Comparison of ENCODE assay signal across 2 cellular contexts in the genomic region with DNA sequence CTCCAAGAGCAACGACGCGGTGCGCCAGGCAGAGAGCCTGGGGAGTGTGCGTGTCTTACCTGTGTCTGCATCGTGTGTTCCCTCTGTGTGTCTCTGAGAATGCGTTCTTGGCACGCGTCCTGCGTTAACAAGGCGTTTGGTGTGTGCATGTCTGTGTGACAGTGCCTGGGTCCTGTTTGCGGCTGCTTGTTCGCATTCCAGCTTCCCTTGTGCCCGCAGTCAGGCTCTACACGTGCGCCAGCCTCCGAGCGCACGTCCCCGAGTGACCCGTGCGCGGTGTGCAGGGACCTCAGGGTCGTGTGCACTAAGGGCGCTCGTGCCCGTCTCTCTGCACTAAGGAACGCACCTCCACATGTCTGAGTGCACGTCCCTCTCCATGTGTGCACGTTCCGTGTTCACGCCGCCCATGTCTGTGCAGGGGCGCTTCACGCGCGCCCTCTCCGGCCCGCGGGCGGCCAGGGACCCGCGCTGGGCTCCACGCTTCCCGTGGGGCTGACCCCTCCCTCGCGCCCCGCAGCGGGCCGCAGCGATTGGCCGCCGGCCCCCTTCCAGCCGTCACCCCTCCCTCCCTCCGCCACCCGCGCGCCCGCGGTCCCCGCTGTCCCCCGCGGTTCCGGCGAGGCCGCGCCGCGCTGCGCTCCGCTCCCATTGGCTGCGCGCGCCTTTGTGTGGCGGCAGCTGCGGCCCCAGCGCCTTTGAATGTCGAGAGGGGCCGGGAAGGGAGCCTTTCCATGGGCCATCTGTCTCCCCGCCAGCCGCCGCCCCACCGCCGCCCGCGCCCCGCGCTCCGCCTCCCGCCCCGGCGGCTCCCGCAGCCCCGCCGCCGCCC.
TF ChIP-seq lines count a peak whose summit lies in the region.

No MANE protein-coding gene starts in this region.

TF ChIP-seq in SK-N-SH treated with all-trans-retinoic acid at 6 μM for 48 hours, 23 proteins besides CTCF, POLR2A, EP300 and RAD21:
- TF ChIP-seq, protein P1, sequence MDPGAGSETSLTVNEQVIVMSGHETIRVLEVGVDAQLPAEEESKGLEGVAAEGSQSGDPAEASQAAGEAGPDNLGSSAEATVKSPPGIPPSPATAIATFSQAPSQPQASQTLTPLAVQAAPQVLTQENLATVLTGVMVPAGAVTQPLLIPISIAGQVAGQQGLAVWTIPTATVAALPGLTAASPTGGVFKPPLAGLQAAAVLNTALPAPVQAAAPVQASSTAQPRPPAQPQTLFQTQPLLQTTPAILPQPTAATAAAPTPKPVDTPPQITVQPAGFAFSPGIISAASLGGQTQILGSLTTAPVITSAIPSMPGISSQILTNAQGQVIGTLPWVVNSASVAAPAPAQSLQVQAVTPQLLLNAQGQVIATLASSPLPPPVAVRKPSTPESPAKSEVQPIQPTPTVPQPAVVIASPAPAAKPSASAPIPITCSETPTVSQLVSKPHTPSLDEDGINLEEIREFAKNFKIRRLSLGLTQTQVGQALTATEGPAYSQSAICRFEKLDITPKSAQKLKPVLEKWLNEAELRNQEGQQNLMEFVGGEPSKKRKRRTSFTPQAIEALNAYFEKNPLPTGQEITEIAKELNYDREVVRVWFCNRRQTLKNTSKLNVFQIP (CRISPR knock-in tag; IDR thresholded peaks at IDR 0.05; ENCODE audit: borderline replicate concordance, low read depth) = no peak
- no peak for TF ChIP-seq ISL1 (CRISPR knock-in tag; IDR thresholded peaks at IDR 0.05)
- TF ChIP-seq ZFP3 (CRISPR knock-in tag; IDR thresholded peaks at IDR 0.05) = no peak
- TF ChIP-seq CSDC2 (CRISPR knock-in tag; IDR thresholded peaks at IDR 0.05) = no peak
- TF ChIP-seq SNAI2 (CRISPR knock-in tag; IDR thresholded peaks at IDR 0.05) = no peak
- no peak for TF ChIP-seq ZNF70 (CRISPR knock-in tag; IDR thresholded peaks at IDR 0.05)
- no peak for TF ChIP-seq ARNTL (CRISPR knock-in tag; IDR thresholded peaks at IDR 0.05; ENCODE audit: borderline replicate concordance, low read depth)

TF ChIP-seq in H1, 55 proteins besides CTCF, POLR2A, EP300 and RAD21:
- TF ChIP-seq PHF8 (conservative IDR thresholded peaks at IDR 0.05; ENCODE audit: low read depth, low read length) = 0 out of 2 replicates have a peak, but pooled peaks have one; percentile 41
- peak; percentile 53 for TF ChIP-seq RBBP5 (IDR thresholded peaks at IDR 0.05; ENCODE audit: borderline replicate concordance, low read depth, low read length)
- peak; percentile 75 for TF ChIP-seq SAP30 (IDR thresholded peaks at IDR 0.05; ENCODE audit: insufficient read depth, insufficient replicate concordance, low read length)
- TF ChIP-seq NRF1 (IDR thresholded peaks at IDR 0.05; ENCODE audit: low read depth, low read length) = no peak
- peak; percentile 53 for TF ChIP-seq EZH2 (IDR thresholded peaks at IDR 0.05; ENCODE audit: low read depth, low read length, severe bottlenecking)
- peak; percentile 72 for TF ChIP-seq TEAD4 (IDR thresholded peaks at IDR 0.05; ENCODE audit: low read depth, low read length)
- peak in 1 of 2 experiments; percentile 50; a peak in 1 of 4 replicates for TF ChIP-seq SIN3A (conservative IDR thresholded peaks at IDR 0.05 in 1 of 2, IDR thresholded peaks at IDR 0.05 in 1 of 2; ENCODE audit: low read depth in 1 of 2, low read length in 2 of 2)
- TF ChIP-seq, protein P2, sequence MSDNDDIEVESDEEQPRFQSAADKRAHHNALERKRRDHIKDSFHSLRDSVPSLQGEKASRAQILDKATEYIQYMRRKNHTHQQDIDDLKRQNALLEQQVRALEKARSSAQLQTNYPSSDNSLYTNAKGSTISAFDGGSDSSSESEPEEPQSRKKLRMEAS (IDR thresholded peaks at IDR 0.05) = peak; percentile 92
- peak; percentile 57 for TF ChIP-seq RNF2 (IDR thresholded peaks at IDR 0.05; ENCODE audit: borderline replicate concordance, low read depth, low read length, missing control alignments, poor library complexity, severe bottlenecking)
- TF ChIP-seq KDM1A (IDR thresholded peaks at IDR 0.05; ENCODE audit: borderline replicate concordance, low read length) = peak; percentile 86; the same call in 1 of the 2 replicates
- peak; percentile 29 for TF ChIP-seq ASH2L (IDR thresholded peaks at IDR 0.05; ENCODE audit: low read length)
- TF ChIP-seq KDM4A (IDR thresholded peaks at IDR 0.05; ENCODE audit: low read depth, low read length, severe bottlenecking) = peak; percentile 88
- TF ChIP-seq SP1 (IDR thresholded peaks at IDR 0.05; ENCODE audit: low read depth, low read length) = no peak
- 0 out of 2 replicates have a peak, but pooled peaks have one; percentile 25 for TF ChIP-seq TAF1 (IDR thresholded peaks at IDR 0.05; ENCODE audit: low read depth, low read length)
- no peak for TF ChIP-seq RFX5 (IDR thresholded peaks at IDR 0.05; ENCODE audit: borderline replicate concordance, low read depth, low read length)
- TF ChIP-seq EGR1 (IDR thresholded peaks at IDR 0.05; ENCODE audit: borderline replicate concordance, low read depth, low read length) = no peak
- peak; percentile 49 for TF ChIP-seq BACH1 (IDR thresholded peaks at IDR 0.05; ENCODE audit: low read length)
- peak; percentile 67 for TF ChIP-seq SUZ12 (IDR thresholded peaks at IDR 0.05; ENCODE audit: low read length)
- TF ChIP-seq HDAC2 (IDR thresholded peaks at IDR 0.05; ENCODE audit: borderline replicate concordance in 1 of 2, low read depth in 2 of 2, low read length in 2 of 2) = peak; percentile 24 to 71; a peak in 1 of 4 replicates
- TF ChIP-seq BRCA1 (IDR thresholded peaks at IDR 0.05; ENCODE audit: low read depth, low read length) = no peak
